In genomic region chr1:221097479-221098281, GRCh38 we compare ENCODE assay signal across 12 cellular contexts.
A peak's percentile ranks its signal among the peaks of the same experiment; 100 is the strongest.
DNase-seq lines count a peak whose midpoint lies in the region; ATAC-seq and TF ChIP-seq lines count a peak whose summit lies in the region.
"Had no signal": no experiment of that assay in that cellular context is flagged by ENCODE, and none has a peak within 500 bp of the region (broad histone marks: within the 10 kb centered on the region; RNA-seq: fewer than 3 reads in every experiment).

No MANE protein-coding gene starts in this region.

- no peak overlapping the region for H2BK5ac ChIP-seq in trophoblast cell (ENCODE audit: low read depth, low read length, poor library complexity)

- no peak overlapping the region for H3K4me2 ChIP-seq in trophoblast cell (ENCODE audit: low read length)

- peaks cover 0 to 2% of the 10 kb centered on the region in 2 experiments for H3K4me1 ChIP-seq in trophoblast cell (ENCODE audit: control insufficient read depth in 1 of 2, insufficient read depth in 2 of 2, low read length in 2 of 2)
- H3K4me1 ChIP-seq: parathyroid adenoma had no signal

- H3K9ac ChIP-seq in trophoblast cell (ENCODE audit: low read length) = no peak overlapping the region
- H3K9ac ChIP-seq: parathyroid adenoma had no signal

- no peak for TF ChIP-seq CTCF in fibroblast of mammary gland (conservative IDR thresholded peaks at IDR 0.05; ENCODE audit: control insufficient read depth, insufficient read depth, low read depth, low read length)

- no peaks in the 10 kb centered on the region for H3K79me1 ChIP-seq in trophoblast cell (ENCODE audit: low read length)

- H3K4ac ChIP-seq in trophoblast cell (ENCODE audit: low read depth, low read length) = no peak overlapping the region

- H3K27ac ChIP-seq in trophoblast cell (ENCODE audit: low read depth, low read length) = no peak overlapping the region
- H3K27ac ChIP-seq: parathyroid adenoma had no signal

- H2AK5ac ChIP-seq in trophoblast cell (ENCODE audit: low read length) = no peak overlapping the region

- no CpG with 5 or more reads among the region's 6 CpGs for WGBS in trophoblast cell (ENCODE audit: extremely low coverage, insufficient coverage, insufficient read length)

- H3K4me3 ChIP-seq in fibroblast of mammary gland (ENCODE audit: control insufficient read depth, low read depth, low read length) (no peak overlapping the region), trophoblast cell (ENCODE audit: low read depth, low read length) (no peak overlapping the region)

- no peak overlapping the region for H4K8ac ChIP-seq in trophoblast cell (ENCODE audit: low read depth, low read length)

- H3K18ac ChIP-seq in trophoblast cell (ENCODE audit: low read length) = no peak overlapping the region

- no peaks in the 10 kb centered on the region for H3K79me2 ChIP-seq in trophoblast cell (ENCODE audit: control insufficient read depth, insufficient read depth, low read length, poor library complexity)
- H3K79me2 ChIP-seq: parathyroid adenoma had no signal

- H2AFZ ChIP-seq in trophoblast cell (ENCODE audit: insufficient read depth, low read length, poor library complexity) = no peak overlapping the region
- H2AFZ ChIP-seq: parathyroid adenoma had no signal

- no peaks in the 10 kb centered on the region for H3K27me3 ChIP-seq in trophoblast cell (ENCODE audit: insufficient read depth, low read length)

- H2BK12ac ChIP-seq in trophoblast cell (ENCODE audit: low read length) = no peak overlapping the region

- H4K91ac ChIP-seq in trophoblast cell (ENCODE audit: low read depth, low read length) = no peak overlapping the region

- H3K14ac ChIP-seq in trophoblast cell (ENCODE audit: low read length) = no peak overlapping the region

- ATAC-seq in GM19452 (IDR thresholded peaks at IDR 0.05; ENCODE audit: unreplicated experiment) = no peak
- ATAC-seq: activated naive CD8-positive, alpha-beta T cell treated with anti-CD3 and anti-CD28 coated beads, Interleukin-2, amount 50 U/mL, for 24 hours had no signal

- peak; percentile 96 for DNase-seq in EL
- DNase-seq in RPMI7951 (ENCODE audit: low read depth) = peak; percentile 98
- DNase-seq in fibroblast of mammary gland (ENCODE audit: low read depth) = peak; percentile 99
- DNase-seq in trophoblast cell = peak; percentile 80 to 85
- DNase-seq in stimulated activated CD4-positive, alpha-beta T cell treated with anti-CD3 and anti-CD28 coated beads, Interleukin-1b, Interleukin-23, amount 100 ng/mL, for 48 hours = no peak
- no peak for DNase-seq in activated gamma-delta T cell (lab: John Stamatoyannopoulos, UW)
- no peak for DNase-seq in NCI-H2227 (lab: John Stamatoyannopoulos, UW; ENCODE audit: unreplicated experiment)
- DNase-seq: activated B cell treated with CpG ODN at 0.5 μM for 24 hours; activated naive CD8-positive, alpha-beta T cell treated with anti-CD3 and anti-CD28 coated beads, Interleukin-2, amount 50 U/mL, for 24 hours; head of caudate nucleus had no signal

- no peak overlapping the region for H3K23ac ChIP-seq in trophoblast cell (ENCODE audit: low read length)

- H3K36me3 ChIP-seq in trophoblast cell (ENCODE audit: control insufficient read depth in 1 of 2, insufficient read depth in 2 of 2, low read length in 2 of 2) = no peaks in the 10 kb centered on the region

- no peaks in the 10 kb centered on the region for H3K9me3 ChIP-seq in trophoblast cell (ENCODE audit: insufficient read depth, low read depth, low read length)

- no peak overlapping the region for H2BK120ac ChIP-seq in trophoblast cell (ENCODE audit: insufficient read depth, low read length, poor library complexity)

- no peak overlapping the region for H4K12ac ChIP-seq in trophoblast cell (ENCODE audit: low read depth, low read length)

Comparison
In these comparisons a context has a peak if more than half of its experiments do, and no peak if none do; other contexts are left out.
1. DNase-seq: peak in EL (single experiment), RPMI7951 (single experiment), fibroblast of mammary gland (single experiment) and trophoblast cell (2 of 2); none in stimulated activated CD4-positive, alpha-beta T cell treated with anti-CD3 and anti-CD28 coated beads, Interleukin-1b, Interleukin-23, amount 100 ng/mL, for 48 hours (single experiment), activated gamma-delta T cell (single experiment) and NCI-H2227 (single experiment).